1 cellular context compared by ENCODE assay signal in genomic region chr6:159084493-159085091, GRCh38.
TF ChIP-seq lines count a peak whose summit lies in the region.

No MANE protein-coding gene starts in this region.

TF ChIP-seq in K562, 482 proteins besides CTCF, POLR2A, EP300 and RAD21 (continued from another document):
- no peak for TF ChIP-seq RBM34 (IDR thresholded peaks at IDR 0.05; ENCODE audit: borderline replicate concordance, insufficient read depth, low read length)
